1 cellular context compared by ENCODE assay signal in the genomic region with DNA sequence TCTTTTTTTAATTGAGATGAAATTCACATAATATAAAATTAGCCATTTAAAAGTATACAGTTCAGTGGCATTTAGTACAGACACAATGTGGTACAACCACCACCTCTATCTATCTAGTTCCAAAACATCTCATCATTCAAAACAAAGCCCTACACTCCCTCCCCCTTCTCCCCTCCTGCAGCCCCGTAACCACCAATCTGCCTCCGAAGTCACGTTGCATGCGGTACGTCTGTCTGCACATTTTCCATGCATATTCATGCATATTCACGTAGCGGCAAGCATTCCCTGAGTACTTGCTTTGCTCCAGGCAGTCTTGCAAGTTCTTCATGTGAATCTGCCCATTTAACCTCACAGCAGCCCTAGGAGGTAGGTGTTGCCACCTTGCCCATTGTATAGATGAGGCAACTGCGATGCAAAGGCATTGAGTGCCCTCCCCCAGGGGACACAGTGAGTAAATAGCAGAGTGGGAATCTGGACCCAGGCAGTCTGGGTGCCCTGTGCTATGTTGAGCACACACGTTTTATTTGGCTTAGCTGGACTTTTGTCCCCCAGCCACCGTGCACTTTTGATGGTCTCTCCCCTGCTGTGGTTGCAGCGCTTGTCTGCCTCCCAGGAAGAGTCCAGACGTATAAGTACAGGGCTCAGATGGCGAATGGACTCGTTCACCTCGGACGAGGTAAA.
TF ChIP-seq lines count a peak whose summit lies in the region.

No MANE protein-coding gene starts in this region.

TF ChIP-seq in H1, 55 proteins besides CTCF, POLR2A, EP300 and RAD21:
- TF ChIP-seq, protein P1, sequence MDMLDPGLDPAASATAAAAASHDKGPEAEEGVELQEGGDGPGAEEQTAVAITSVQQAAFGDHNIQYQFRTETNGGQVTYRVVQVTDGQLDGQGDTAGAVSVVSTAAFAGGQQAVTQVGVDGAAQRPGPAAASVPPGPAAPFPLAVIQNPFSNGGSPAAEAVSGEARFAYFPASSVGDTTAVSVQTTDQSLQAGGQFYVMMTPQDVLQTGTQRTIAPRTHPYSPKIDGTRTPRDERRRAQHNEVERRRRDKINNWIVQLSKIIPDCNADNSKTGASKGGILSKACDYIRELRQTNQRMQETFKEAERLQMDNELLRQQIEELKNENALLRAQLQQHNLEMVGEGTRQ (IDR thresholded peaks at IDR 0.05; ENCODE audit: low read length): no peak
- no peak for TF ChIP-seq TBP (IDR thresholded peaks at IDR 0.05; ENCODE audit: low read depth, low read length)
- no peak for TF ChIP-seq KDM5A (IDR thresholded peaks at IDR 0.05; ENCODE audit: low read length)
- TF ChIP-seq CREB1 (IDR thresholded peaks at IDR 0.05): no peak
- no peak for TF ChIP-seq SIX5 (IDR thresholded peaks at IDR 0.05; ENCODE audit: low read depth, low read length)
- no peak for TF ChIP-seq JUN (IDR thresholded peaks at IDR 0.05; ENCODE audit: low read depth, low read length)
- TF ChIP-seq, protein P2, sequence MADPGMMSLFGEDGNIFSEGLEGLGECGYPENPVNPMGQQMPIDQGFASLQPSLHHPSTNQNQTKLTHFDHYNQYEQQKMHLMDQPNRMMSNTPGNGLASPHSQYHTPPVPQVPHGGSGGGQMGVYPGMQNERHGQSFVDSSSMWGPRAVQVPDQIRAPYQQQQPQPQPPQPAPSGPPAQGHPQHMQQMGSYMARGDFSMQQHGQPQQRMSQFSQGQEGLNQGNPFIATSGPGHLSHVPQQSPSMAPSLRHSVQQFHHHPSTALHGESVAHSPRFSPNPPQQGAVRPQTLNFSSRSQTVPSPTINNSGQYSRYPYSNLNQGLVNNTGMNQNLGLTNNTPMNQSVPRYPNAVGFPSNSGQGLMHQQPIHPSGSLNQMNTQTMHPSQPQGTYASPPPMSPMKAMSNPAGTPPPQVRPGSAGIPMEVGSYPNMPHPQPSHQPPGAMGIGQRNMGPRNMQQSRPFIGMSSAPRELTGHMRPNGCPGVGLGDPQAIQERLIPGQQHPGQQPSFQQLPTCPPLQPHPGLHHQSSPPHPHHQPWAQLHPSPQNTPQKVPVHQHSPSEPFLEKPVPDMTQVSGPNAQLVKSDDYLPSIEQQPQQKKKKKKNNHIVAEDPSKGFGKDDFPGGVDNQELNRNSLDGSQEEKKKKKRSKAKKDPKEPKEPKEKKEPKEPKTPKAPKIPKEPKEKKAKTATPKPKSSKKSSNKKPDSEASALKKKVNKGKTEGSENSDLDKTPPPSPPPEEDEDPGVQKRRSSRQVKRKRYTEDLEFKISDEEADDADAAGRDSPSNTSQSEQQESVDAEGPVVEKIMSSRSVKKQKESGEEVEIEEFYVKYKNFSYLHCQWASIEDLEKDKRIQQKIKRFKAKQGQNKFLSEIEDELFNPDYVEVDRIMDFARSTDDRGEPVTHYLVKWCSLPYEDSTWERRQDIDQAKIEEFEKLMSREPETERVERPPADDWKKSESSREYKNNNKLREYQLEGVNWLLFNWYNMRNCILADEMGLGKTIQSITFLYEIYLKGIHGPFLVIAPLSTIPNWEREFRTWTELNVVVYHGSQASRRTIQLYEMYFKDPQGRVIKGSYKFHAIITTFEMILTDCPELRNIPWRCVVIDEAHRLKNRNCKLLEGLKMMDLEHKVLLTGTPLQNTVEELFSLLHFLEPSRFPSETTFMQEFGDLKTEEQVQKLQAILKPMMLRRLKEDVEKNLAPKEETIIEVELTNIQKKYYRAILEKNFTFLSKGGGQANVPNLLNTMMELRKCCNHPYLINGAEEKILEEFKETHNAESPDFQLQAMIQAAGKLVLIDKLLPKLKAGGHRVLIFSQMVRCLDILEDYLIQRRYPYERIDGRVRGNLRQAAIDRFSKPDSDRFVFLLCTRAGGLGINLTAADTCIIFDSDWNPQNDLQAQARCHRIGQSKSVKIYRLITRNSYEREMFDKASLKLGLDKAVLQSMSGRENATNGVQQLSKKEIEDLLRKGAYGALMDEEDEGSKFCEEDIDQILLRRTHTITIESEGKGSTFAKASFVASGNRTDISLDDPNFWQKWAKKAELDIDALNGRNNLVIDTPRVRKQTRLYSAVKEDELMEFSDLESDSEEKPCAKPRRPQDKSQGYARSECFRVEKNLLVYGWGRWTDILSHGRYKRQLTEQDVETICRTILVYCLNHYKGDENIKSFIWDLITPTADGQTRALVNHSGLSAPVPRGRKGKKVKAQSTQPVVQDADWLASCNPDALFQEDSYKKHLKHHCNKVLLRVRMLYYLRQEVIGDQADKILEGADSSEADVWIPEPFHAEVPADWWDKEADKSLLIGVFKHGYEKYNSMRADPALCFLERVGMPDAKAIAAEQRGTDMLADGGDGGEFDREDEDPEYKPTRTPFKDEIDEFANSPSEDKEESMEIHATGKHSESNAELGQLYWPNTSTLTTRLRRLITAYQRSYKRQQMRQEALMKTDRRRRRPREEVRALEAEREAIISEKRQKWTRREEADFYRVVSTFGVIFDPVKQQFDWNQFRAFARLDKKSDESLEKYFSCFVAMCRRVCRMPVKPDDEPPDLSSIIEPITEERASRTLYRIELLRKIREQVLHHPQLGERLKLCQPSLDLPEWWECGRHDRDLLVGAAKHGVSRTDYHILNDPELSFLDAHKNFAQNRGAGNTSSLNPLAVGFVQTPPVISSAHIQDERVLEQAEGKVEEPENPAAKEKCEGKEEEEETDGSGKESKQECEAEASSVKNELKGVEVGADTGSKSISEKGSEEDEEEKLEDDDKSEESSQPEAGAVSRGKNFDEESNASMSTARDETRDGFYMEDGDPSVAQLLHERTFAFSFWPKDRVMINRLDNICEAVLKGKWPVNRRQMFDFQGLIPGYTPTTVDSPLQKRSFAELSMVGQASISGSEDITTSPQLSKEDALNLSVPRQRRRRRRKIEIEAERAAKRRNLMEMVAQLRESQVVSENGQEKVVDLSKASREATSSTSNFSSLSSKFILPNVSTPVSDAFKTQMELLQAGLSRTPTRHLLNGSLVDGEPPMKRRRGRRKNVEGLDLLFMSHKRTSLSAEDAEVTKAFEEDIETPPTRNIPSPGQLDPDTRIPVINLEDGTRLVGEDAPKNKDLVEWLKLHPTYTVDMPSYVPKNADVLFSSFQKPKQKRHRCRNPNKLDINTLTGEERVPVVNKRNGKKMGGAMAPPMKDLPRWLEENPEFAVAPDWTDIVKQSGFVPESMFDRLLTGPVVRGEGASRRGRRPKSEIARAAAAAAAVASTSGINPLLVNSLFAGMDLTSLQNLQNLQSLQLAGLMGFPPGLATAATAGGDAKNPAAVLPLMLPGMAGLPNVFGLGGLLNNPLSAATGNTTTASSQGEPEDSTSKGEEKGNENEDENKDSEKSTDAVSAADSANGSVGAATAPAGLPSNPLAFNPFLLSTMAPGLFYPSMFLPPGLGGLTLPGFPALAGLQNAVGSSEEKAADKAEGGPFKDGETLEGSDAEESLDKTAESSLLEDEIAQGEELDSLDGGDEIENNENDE (IDR thresholded peaks at IDR 0.05; ENCODE audit: insufficient replicate concordance, low read length): no peak
- no peak for TF ChIP-seq RXRA (IDR thresholded peaks at IDR 0.05; ENCODE audit: insufficient read depth, low read depth, low read length)
- no peak for TF ChIP-seq SP1 (IDR thresholded peaks at IDR 0.05; ENCODE audit: low read depth, low read length)
- no peak for TF ChIP-seq BCL11A (IDR thresholded peaks at IDR 0.05; ENCODE audit: low read depth in 2 of 2, low read length in 2 of 2)
- no peak for TF ChIP-seq CBX8 (IDR thresholded peaks at IDR 0.05; ENCODE audit: borderline replicate concordance, low read depth, low read length)
- TF ChIP-seq FOSL1 (IDR thresholded peaks at IDR 0.05; ENCODE audit: insufficient read depth, low read depth, low read length): no peak
- TF ChIP-seq BACH1 (IDR thresholded peaks at IDR 0.05; ENCODE audit: low read length): no peak
- no peak for TF ChIP-seq POU5F1 (IDR thresholded peaks at IDR 0.05; ENCODE audit: low read depth, low read length)
- no peak for TF ChIP-seq RNF2 (IDR thresholded peaks at IDR 0.05; ENCODE audit: borderline replicate concordance, low read depth, low read length, missing control alignments, poor library complexity, severe bottlenecking)
- TF ChIP-seq CHD1 (IDR thresholded peaks at IDR 0.05; ENCODE audit: low read depth, low read length): no peak
- TF ChIP-seq, protein P3, sequence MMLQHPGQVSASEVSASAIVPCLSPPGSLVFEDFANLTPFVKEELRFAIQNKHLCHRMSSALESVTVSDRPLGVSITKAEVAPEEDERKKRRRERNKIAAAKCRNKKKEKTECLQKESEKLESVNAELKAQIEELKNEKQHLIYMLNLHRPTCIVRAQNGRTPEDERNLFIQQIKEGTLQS (IDR thresholded peaks at IDR 0.05; ENCODE audit: insufficient read depth, low read depth, low read length): no peak
- no peak for TF ChIP-seq BRCA1 (IDR thresholded peaks at IDR 0.05; ENCODE audit: low read depth, low read length)
